8 cellular contexts compared by ENCODE assay signal in genomic region chr7:66740980-66741705, GRCh38. TPM values are rescaled to one million over a fixed set of nuclear protein-coding genes. Genes with fewer than 3 reads are reported as not detected.
DNase-seq lines count a peak whose midpoint lies in the region; ATAC-seq and TF ChIP-seq lines count a peak whose summit lies in the region.
"Not testable (repeated sequence)": the region's sequence is repeated elsewhere in the genome, so short reads cannot be mapped to it uniquely, and the experiment has no call there.

No MANE protein-coding gene starts in this region.

- H3K27ac ChIP-seq in layer of hippocampus (ENCODE audit: low read depth, low read length) (peak overlapping the region; percentile 91), spleen (peak overlapping the region; percentile 94 to 99 (median 98))

- POLR2A ChIA-PET in AG04449 (lab: Yijun Ruan, JAX) = interaction anchor here (1.0 to 1.5 kb wide), 4 partner anchors 14 to 104 kb away, joined by 3 to 6 read pairs (median 4); no protein-coding TSS in a partner anchor

- not testable (repeated sequence) for DNase-seq in AG04449 (ENCODE audit: low read depth, low spot score); spleen
- DNase-seq in NCI-H345 (lab: John Stamatoyannopoulos, UW) = peak; percentile 22
- peak; percentile 86 for DNase-seq in activated CD4-positive, alpha-beta T cell treated with anti-CD3 and anti-CD28 coated beads, Interleukin-2, amount 10 ng/mL, durations not matched to agents 24 days and 14 days

- peak; percentile 22 for ATAC-seq in GM18870 (IDR thresholded peaks at IDR 0.05; ENCODE audit: unreplicated experiment)
- ATAC-seq in HG03039 (IDR thresholded peaks at IDR 0.05; ENCODE audit: unreplicated experiment) = peak; percentile 29

- not testable (repeated sequence) for H3K9me3 ChIP-seq in spleen

- peaks cover 20 to 89% (median 65%) of the 10 kb centered on the region in 6 donors for H3K4me1 ChIP-seq in spleen

- intact Hi-C loops in activated CD4-positive, alpha-beta T cell treated with anti-CD3 and anti-CD28 coated beads, Interleukin-2, amount 10 ng/mL, durations not matched to agents 24 days and 14 days (cut with micrococcal nuclease) = loop anchor here (1.0 to 5.0 kb wide), 10 partner anchors 18 to 256 kb away; partner anchors contain the start of genes KCTD7, TMEM248 and TYW1
- intact Hi-C loops in dendritic cell treated with granulocyte-macrophage colony-stimulating factor and Interleukin-4, amounts not matched to agents 40 ng/mL and 50 ng/mL, for 4 days (cut with micrococcal nuclease) = loop anchor here (1.0 kb wide), 1 partner anchor 59 kb away; no protein-coding TSS in a partner anchor
- intact Hi-C loops in spleen (cut with DNase I; ENCODE audit: low total_unique reads) = not testable (repeated sequence)

- peak overlapping the region; percentile 93 for H3K4me3 ChIP-seq in AG04449 (ENCODE audit: low read depth, low read length)
- H3K4me3 ChIP-seq in spleen = peak overlapping the region; percentile 79 to 96 (median 91)

- 1 to 2% (median 1%) methylated on average over 39 to 54 of the region's 54 CpGs for WGBS in spleen, 5 donors

- not testable (repeated sequence) for H3K36me3 ChIP-seq in spleen

- not testable (repeated sequence) for H3K27me3 ChIP-seq in layer of hippocampus (ENCODE audit: control insufficient read depth, insufficient read depth, low read length); spleen (replicated peaks in 1 of 7)

- peak overlapping the region; percentile 97 for H3K4me3 Mint-ChIP-seq in activated CD4-positive, alpha-beta T cell treated with anti-CD3 and anti-CD28 coated beads, Interleukin-2, amount 10 ng/mL, durations not matched to agents 24 days and 14 days
- peak overlapping the region; percentile 96 for H3K4me3 Mint-ChIP-seq in dendritic cell treated with granulocyte-macrophage colony-stimulating factor and Interleukin-4, amounts not matched to agents 40 ng/mL and 50 ng/mL, for 4 days

- peaks cover 23% of the 10 kb centered on the region for H3K4me1 Mint-ChIP-seq in activated CD4-positive, alpha-beta T cell treated with anti-CD3 and anti-CD28 coated beads, Interleukin-2, amount 10 ng/mL, durations not matched to agents 24 days and 14 days
- H3K4me1 Mint-ChIP-seq in dendritic cell treated with granulocyte-macrophage colony-stimulating factor and Interleukin-4, amounts not matched to agents 40 ng/mL and 50 ng/mL, for 4 days (ENCODE audit: low read depth) = peaks cover 45% of the 10 kb centered on the region

- CTCF ChIA-PET in AG04449 (lab: Yijun Ruan, JAX) = interaction anchor here (0.5 kb wide), 1 partner anchor 136 kb away, joined by 3 read pairs; no protein-coding TSS in a partner anchor

- not testable (repeated sequence) for H3K27me3 Mint-ChIP-seq in activated CD4-positive, alpha-beta T cell treated with anti-CD3 and anti-CD28 coated beads, Interleukin-2, amount 10 ng/mL, durations not matched to agents 24 days and 14 days; dendritic cell treated with granulocyte-macrophage colony-stimulating factor and Interleukin-4, amounts not matched to agents 40 ng/mL and 50 ng/mL, for 4 days

- not testable (repeated sequence) for TF ChIP-seq CTCF in AG04449 (IDR thresholded peaks at IDR 0.05; ENCODE audit: insufficient read depth, low read length, missing control alignments)
- TF ChIP-seq CTCF in spleen (IDR thresholded peaks at IDR 0.05 in 8 of 11, conservative IDR thresholded peaks at IDR 0.05 in 3 of 11) = peak in 3 of 11 experiments; percentile 6 to 21 (median 8)

- peaks cover 21% of the 10 kb centered on the region for H3K36me3 Mint-ChIP-seq in activated CD4-positive, alpha-beta T cell treated with anti-CD3 and anti-CD28 coated beads, Interleukin-2, amount 10 ng/mL, durations not matched to agents 24 days and 14 days (ENCODE audit: low read depth)
- H3K36me3 Mint-ChIP-seq in dendritic cell treated with granulocyte-macrophage colony-stimulating factor and Interleukin-4, amounts not matched to agents 40 ng/mL and 50 ng/mL, for 4 days (ENCODE audit: low read depth) = peaks cover 46% of the 10 kb centered on the region

- H3K27ac Mint-ChIP-seq in activated CD4-positive, alpha-beta T cell treated with anti-CD3 and anti-CD28 coated beads, Interleukin-2, amount 10 ng/mL, durations not matched to agents 24 days and 14 days = peak overlapping the region; percentile 81
- H3K27ac Mint-ChIP-seq in dendritic cell treated with granulocyte-macrophage colony-stimulating factor and Interleukin-4, amounts not matched to agents 40 ng/mL and 50 ng/mL, for 4 days = peak overlapping the region; percentile 99

- H3K9me3 Mint-ChIP-seq in activated CD4-positive, alpha-beta T cell treated with anti-CD3 and anti-CD28 coated beads, Interleukin-2, amount 10 ng/mL, durations not matched to agents 24 days and 14 days; dendritic cell treated with granulocyte-macrophage colony-stimulating factor and Interleukin-4, amounts not matched to agents 40 ng/mL and 50 ng/mL, for 4 days: not testable (repeated sequence)

- not testable (repeated sequence) for TF ChIP-seq POLR2A in spleen (IDR thresholded peaks at IDR 0.05)

RNA-seq across cellular contexts. Expression of gene RABGEF1, which starts 0.6 kb away (rescaled TPM):
- 23.6 and 23.8 TPM in 2 replicates for total RNA-seq in activated CD4-positive, alpha-beta T cell treated with anti-CD3 and anti-CD28 coated beads, Interleukin-2, amount 10 ng/mL, durations not matched to agents 24 days and 14 days
- 10 to 100 TPM; 26.7 to 39.6 (median 30.8) TPM for total RNA-seq in spleen
- polyA plus RNA-seq in spleen = 10 to 100 TPM in 1 of 3 donors, 1 to 10 TPM in 2; 8.3 to 10.0 (median 8.8) TPM
